ENCODE assay signal across 31 cellular contexts in the genomic region with DNA sequence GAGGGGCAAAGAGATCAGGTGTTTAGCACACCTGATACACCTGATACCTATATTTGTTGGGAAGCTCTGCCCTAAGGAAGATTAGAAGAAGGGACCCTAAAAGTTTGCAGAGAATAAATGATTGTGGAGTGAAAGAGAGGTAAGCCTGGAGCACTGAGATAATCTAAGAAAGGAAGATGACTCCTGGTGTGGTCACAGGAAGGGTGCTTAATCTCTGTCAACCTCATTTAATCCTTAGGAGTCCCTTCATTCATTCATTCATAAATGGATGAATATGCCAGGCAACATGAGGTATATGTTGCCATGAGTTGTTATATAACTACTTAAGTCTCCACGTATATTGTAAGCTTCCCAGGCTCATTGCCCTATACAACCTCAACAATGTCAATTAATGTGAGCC. TPM values are rescaled to one million over a fixed set of nuclear protein-coding genes. Genes with fewer than 3 reads are reported as not detected.
"Had no signal": no experiment of that assay in that cellular context is flagged by ENCODE, and none has a peak within 500 bp of the region (broad histone marks: within the 10 kb centered on the region; RNA-seq: fewer than 3 reads in every experiment).

No MANE protein-coding gene starts in this region.

- H3K9me3 ChIP-seq: esophagus squamous epithelium, gastrocnemius medialis, heart right ventricle, left lung, lower lobe of right lung had no signal

- H3K27me3 ChIP-seq: dorsolateral prefrontal cortex, esophagus squamous epithelium, gastrocnemius medialis, heart right ventricle, left lung had no signal

- H3K36me3 ChIP-seq: esophagus squamous epithelium, gastrocnemius medialis, heart right ventricle, left lung, lower lobe of right lung had no signal

- H3K4me3 Mint-ChIP-seq: mesothelial cell of epicardium; naive thymus-derived CD4-positive, alpha-beta T cell had no signal

- H3K9me3 Mint-ChIP-seq: mesothelial cell of epicardium had no signal

- FAIRE-seq: colon, islet of Langerhans, keratinocyte had no signal

- H3K27ac ChIP-seq: coronary artery, dorsolateral prefrontal cortex, epithelial cell of prostate, esophagus squamous epithelium, gastrocnemius medialis, lower lobe of right lung had no signal

- H3K4me3 ChIP-seq: coronary artery, dorsolateral prefrontal cortex, esophagus squamous epithelium, gastrocnemius medialis, heart right ventricle, left lung, lower lobe of right lung had no signal

- H3K27ac Mint-ChIP-seq: mesothelial cell of epicardium; naive thymus-derived CD4-positive, alpha-beta T cell had no signal

- ATAC-seq: esophagus mucosa; gastrocnemius medialis; heart right ventricle; left cardiac atrium; left lung; left ventricle myocardium superior; lower lobe of right lung; naive thymus-derived CD4-positive, alpha-beta T cell had no signal

- H3K4me1 ChIP-seq: esophagus squamous epithelium, gastrocnemius medialis had no signal

- DNase-seq: dermis blood vessel endothelial cell; dorsolateral prefrontal cortex; effector CD4-positive, alpha-beta T cell; effector memory CD4-positive, alpha-beta T cell; esophagus squamous epithelium; foreskin fibroblast; foreskin melanocyte; gastrocnemius medialis; glutamatergic neuron; head of caudate nucleus; heart right ventricle; hippocampal formation; left cardiac atrium; left lung; left ventricle myocardium superior; lower lobe of right lung; mesenchymal stem cell; naive thymus-derived CD4-positive, alpha-beta T cell had no signal

- H3K36me3 Mint-ChIP-seq: mesothelial cell of epicardium had no signal

RNA-seq across cellular contexts. Expression of a gene that starts 16.2 kb away (rescaled TPM):
- total RNA-seq: dermis blood vessel endothelial cell, glomerular endothelial cell, kidney epithelial cell, lung microvascular endothelial cell, mesothelial cell of epicardium had no signal
- polyA plus RNA-seq: keratinocyte had no signal

RNA-seq across cellular contexts. Expression of a gene that starts 34.0 kb away (rescaled TPM):
- total RNA-seq: dermis blood vessel endothelial cell, dorsolateral prefrontal cortex, esophagus mucosa, esophagus squamous epithelium, gastrocnemius medialis, glomerular endothelial cell, heart right ventricle, kidney epithelial cell, left cardiac atrium, left ventricle myocardium superior, lower leg skin, lung microvascular endothelial cell, mesenteric fat pad, mesothelial cell of epicardium, mucosa of gallbladder had no signal
- polyA plus RNA-seq: heart right ventricle; keratinocyte; naive thymus-derived CD4-positive, alpha-beta T cell had no signal

RNA-seq across cellular contexts. Expression of a gene that starts 43.0 kb away (rescaled TPM):
- total RNA-seq: dermis blood vessel endothelial cell, dorsolateral prefrontal cortex, esophagus mucosa, esophagus squamous epithelium, gastrocnemius medialis, glomerular endothelial cell, heart right ventricle, kidney epithelial cell, left cardiac atrium, left ventricle myocardium superior, lower leg skin, lung microvascular endothelial cell, mesenteric fat pad, mesothelial cell of epicardium, mucosa of gallbladder had no signal
- polyA plus RNA-seq: heart right ventricle; keratinocyte; naive thymus-derived CD4-positive, alpha-beta T cell had no signal
